In the genomic region with DNA sequence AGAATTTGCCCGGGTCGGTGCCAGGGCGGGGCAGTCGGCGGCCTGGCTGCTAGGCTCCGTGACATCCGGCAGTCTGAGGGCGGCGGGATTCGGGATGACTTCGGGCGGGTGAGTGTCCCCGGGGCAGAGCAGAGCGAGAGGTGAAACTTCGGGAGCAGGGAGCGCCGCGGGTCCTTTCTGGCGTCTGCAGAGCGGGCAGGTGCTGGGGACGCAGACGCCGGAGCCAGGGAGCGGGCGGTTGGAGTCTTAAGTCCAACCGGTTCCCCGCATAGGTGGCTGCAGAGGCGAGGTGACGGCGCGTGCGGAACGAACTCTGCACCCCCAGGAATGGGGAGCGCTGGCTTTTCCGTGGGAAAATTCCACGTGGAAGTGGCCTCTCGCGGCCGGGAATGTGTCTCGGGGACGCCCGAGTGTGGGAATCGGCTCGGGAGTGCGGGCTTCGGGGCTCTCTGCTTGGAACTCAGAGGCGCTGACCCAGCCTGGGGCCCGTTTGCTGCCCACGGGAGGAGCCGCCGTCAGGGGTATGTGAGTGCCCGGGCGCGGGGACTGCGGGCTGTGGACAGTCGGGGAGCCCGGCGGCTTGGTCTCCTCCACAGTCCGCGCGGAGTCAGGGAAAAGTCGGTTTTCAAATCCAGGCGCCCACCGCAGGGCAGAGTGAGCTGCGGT, we compare ENCODE assay signal across 8 cellular contexts. TPM values are rescaled to one million over a fixed set of nuclear protein-coding genes. Genes with fewer than 3 reads are reported as not detected.
DNase-seq lines count a peak whose midpoint lies in the region; ATAC-seq and TF ChIP-seq lines count a peak whose summit lies in the region.

A gene with protein sequence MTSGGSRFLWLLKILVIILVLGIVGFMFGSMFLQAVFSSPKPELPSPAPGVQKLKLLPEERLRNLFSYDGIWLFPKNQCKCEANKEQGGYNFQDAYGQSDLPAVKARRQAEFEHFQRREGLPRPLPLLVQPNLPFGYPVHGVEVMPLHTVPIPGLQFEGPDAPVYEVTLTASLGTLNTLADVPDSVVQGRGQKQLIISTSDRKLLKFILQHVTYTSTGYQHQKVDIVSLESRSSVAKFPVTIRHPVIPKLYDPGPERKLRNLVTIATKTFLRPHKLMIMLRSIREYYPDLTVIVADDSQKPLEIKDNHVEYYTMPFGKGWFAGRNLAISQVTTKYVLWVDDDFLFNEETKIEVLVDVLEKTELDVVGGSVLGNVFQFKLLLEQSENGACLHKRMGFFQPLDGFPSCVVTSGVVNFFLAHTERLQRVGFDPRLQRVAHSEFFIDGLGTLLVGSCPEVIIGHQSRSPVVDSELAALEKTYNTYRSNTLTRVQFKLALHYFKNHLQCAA (plus strand): TSS at position 71 of the 666 bp plus-strand sequence. CDS start 24 bp downstream, at position 95.

- intact Hi-C loops in CD14-positive monocyte (cut with micrococcal nuclease): no loop called here

- peaks cover 9% of the 10 kb centered on the region for H3K4me1 Mint-ChIP-seq in CD14-positive monocyte
- peaks cover 6% of the 10 kb centered on the region for H3K4me1 Mint-ChIP-seq in neural crest cell

- no peaks in the 10 kb centered on the region for H3K9me3 ChIP-seq in ectodermal cell (ENCODE audit: control insufficient read depth, low read length)

- H3K36me3 ChIP-seq in ectodermal cell (ENCODE audit: control insufficient read depth, insufficient read depth, low read length): no peaks in the 10 kb centered on the region

- DNase-seq in CD14-positive monocyte (ENCODE audit: low spot score): no peak
- DNase-seq in NCI-H526 treated with DMSO at 0.1 percent for 48 hours (lab: John Stamatoyannopoulos, UW): peak; percentile 47
- DNase-seq in neural crest cell (ENCODE audit: low read depth, low spot score): peak; percentile 9
- DNase-seq in SK-N-DZ (ENCODE audit: low spot score): no peak
- DNase-seq in NCI-H128 (lab: John Stamatoyannopoulos, UW; ENCODE audit: unreplicated experiment): no peak

- H3K4me3 Mint-ChIP-seq in CD14-positive monocyte: peak within 1 kb of the TSS; percentile 9 to 80
- peak within 1 kb of the TSS; percentile 80 for H3K4me3 Mint-ChIP-seq in neural crest cell

- H3K36me3 Mint-ChIP-seq in CD14-positive monocyte: no peaks in the 10 kb centered on the region
- H3K36me3 Mint-ChIP-seq in neural crest cell (ENCODE audit: low read depth): peaks cover 11% of the 10 kb centered on the region

- no peak within 1 kb of the TSS for H3K27ac ChIP-seq in ectodermal cell (ENCODE audit: insufficient read depth, low read depth, low read length, poor library complexity, severe bottlenecking)

- ATAC-seq in GM18502 (IDR thresholded peaks at IDR 0.05; ENCODE audit: poor library complexity, unreplicated experiment): no peak
- no peak for ATAC-seq in HG02981 (IDR thresholded peaks at IDR 0.05; ENCODE audit: unreplicated experiment)

- WGBS in ectodermal cell, 2 experiments: 3 to 4% methylated on average over 65 of the region's 65 CpGs

- peaks cover 55% of the 10 kb centered on the region for H3K27me3 ChIP-seq in ectodermal cell (ENCODE audit: control insufficient read depth, insufficient read depth, low read length, poor library complexity, severe bottlenecking)

- H3K9me3 Mint-ChIP-seq in CD14-positive monocyte: peaks cover 10 to 44% (median 28%) of the 10 kb centered on the region in 7 donors
- peaks cover 12% of the 10 kb centered on the region for H3K9me3 Mint-ChIP-seq in neural crest cell

- no peak for TF ChIP-seq CTCF in CD14-positive monocyte (IDR thresholded peaks at IDR 0.05)
- no peak for TF ChIP-seq CTCF in neural crest cell (conservative IDR thresholded peaks at IDR 0.05)

- peaks cover 3% of the 10 kb centered on the region for H3K4me1 ChIP-seq in ectodermal cell (ENCODE audit: control insufficient read depth, insufficient read depth, low read length)

- peak within 1 kb of the TSS; percentile 25 for H3K4me3 ChIP-seq in ectodermal cell (ENCODE audit: insufficient read depth, low read depth, low read length)

- H3K27ac Mint-ChIP-seq in CD14-positive monocyte: no peak within 1 kb of the TSS
- H3K27ac Mint-ChIP-seq in neural crest cell (ENCODE audit: unreplicated experiment): no peak within 1 kb of the TSS

- H3K27me3 Mint-ChIP-seq in CD14-positive monocyte (ENCODE audit: low read depth in 3 of 3) (peaks cover 66 to 74% (median 73%) of the 10 kb centered on the region in 3 donors), neural crest cell (ENCODE audit: low read depth) (peaks cover 85% of the 10 kb centered on the region)

RNA-seq across cellular contexts. Expression of the gene that starts here (rescaled TPM):
- polyA plus RNA-seq in CD14-positive monocyte: not detected
- polyA plus RNA-seq in ectodermal cell (2013, experiment 1 of 4): 0.15 TPM
- polyA plus RNA-seq in ectodermal cell (2013, experiment 2 of 4): not detected
- 0.11 TPM for polyA plus RNA-seq in ectodermal cell (2013, experiment 3 of 4)
- 0.04 TPM for polyA plus RNA-seq in ectodermal cell (2013, experiment 4 of 4)
- total RNA-seq in neural crest cell: 0.02 TPM in 1 of 2 replicates, not detected in the other
- polyA plus RNA-seq in SK-N-DZ (2014; cell fraction: cytosol; rRNA removed): not detected in 2 replicates
- not detected in 2 replicates for polyA plus RNA-seq in SK-N-DZ (2014; cell fraction: nucleus; rRNA removed)

Comparison
In these comparisons a context has a peak if more than half of its experiments do, and no peak if none do; other contexts are left out.
1. Peak in DNase-seq in neural crest cell; RNA of the gene not detected or under 1 TPM.